16 cellular contexts compared by ENCODE assay signal in genomic region chr3:1766384-1766783, GRCh38.
"Had no signal": no experiment of that assay in that cellular context is flagged by ENCODE, and none has a peak within 500 bp of the region (broad histone marks: within the 10 kb centered on the region; RNA-seq: fewer than 3 reads in every experiment).

No MANE protein-coding gene starts in this region.

- H3K36me3 ChIP-seq: brain microvascular endothelial cell, esophagus squamous epithelium, tibial artery had no signal

- ATAC-seq: natural killer cell treated with Interleukin-12 subunit alpha and Interleukin-12 subunit beta and Interleukin-15 and Interleukin-18, amount 100 ng/mL, for 72 hours; stimulated activated naive B cell treated with anti-CD40 and anti-IgM and Interleukin-4, amounts not matched to agents 10 μg/mL and 1 μg/mL and 100 μg/mL, for 72 hours had no signal

- H3K27me3 ChIP-seq: brain microvascular endothelial cell, esophagus squamous epithelium, tibial artery had no signal

- H3K4me3 ChIP-seq: coronary artery, esophagus squamous epithelium, tibial artery had no signal

- DNase-seq: activated CD4-positive, alpha-beta T cell treated with anti-CD3 and anti-CD28 coated beads for 1 hour; activated CD4-positive, alpha-beta T cell treated with anti-CD3 and anti-CD28 coated beads, Interleukin-2, amount 50 U/mL, for 4 hours; activated naive CD4-positive, alpha-beta T cell; activated naive CD8-positive, alpha-beta T cell treated with anti-CD3 and anti-CD28 coated beads, Interleukin-2, amount 10 ng/mL, durations not matched to agents 7 days and 5 days; activated T-cell treated with anti-CD3 and anti-CD28 coated beads for 4 hours; anterior cingulate cortex; brain microvascular endothelial cell; esophagus squamous epithelium; hippocampal formation; mesenchymal stem cell; nucleus accumbens; stimulated activated CD4-positive, alpha-beta T cell treated with anti-CD3 and anti-CD28 coated beads, Interleukin-2, amount 100 ng/mL, for 48 hours; stimulated activated naive B cell treated with anti-CD40 and anti-IgM and Interleukin-4, amounts not matched to agents 10 μg/mL and 1 μg/mL and 100 μg/mL, for 72 hours; tibial artery had no signal

- H3K27ac ChIP-seq: brain microvascular endothelial cell, coronary artery, esophagus squamous epithelium, tibial artery had no signal

- H3K9me3 ChIP-seq: esophagus squamous epithelium had no signal

- H3K4me1 ChIP-seq: esophagus squamous epithelium, tibial artery had no signal
